1 cellular context compared by ENCODE assay signal in genomic region chr2:26122633-26123032, GRCh38.
A peak's percentile ranks its signal among the peaks of the same experiment; 100 is the strongest.
TF ChIP-seq lines count a peak whose summit lies in the region.

No MANE protein-coding gene starts in this region.

TF ChIP-seq in HepG2, 621 proteins besides CTCF, POLR2A, EP300 and RAD21:
- no peak for TF ChIP-seq IRX3 (CRISPR knock-in tag; IDR thresholded peaks at IDR 0.05; ENCODE audit: borderline replicate concordance, low read depth)
- TF ChIP-seq RBM22 (optimal IDR thresholded peaks at IDR 0.05; ENCODE audit: low read length) = peak; percentile 58
- TF ChIP-seq ZNF543 (CRISPR knock-in tag; IDR thresholded peaks at IDR 0.05) = no peak
- TF ChIP-seq ZNF333 (CRISPR knock-in tag; IDR thresholded peaks at IDR 0.05; ENCODE audit: borderline replicate concordance) = no peak
- no peak for TF ChIP-seq SIN3B (IDR thresholded peaks at IDR 0.05; ENCODE audit: low read length)
